ENCODE assay signal across 8 cellular contexts in genomic region chr7:97027427-97028234, GRCh38. TPM values are rescaled to one million over a fixed set of nuclear protein-coding genes. Genes with fewer than 3 reads are reported as not detected.
DNase-seq lines count a peak whose midpoint lies in the region; ATAC-seq and TF ChIP-seq lines count a peak whose summit lies in the region.

No MANE protein-coding gene starts in this region.

- no peak overlapping the region for H3K27ac ChIP-seq in KMS-11
- no peak overlapping the region for H3K27ac ChIP-seq in SK-N-SH (ENCODE audit: low read depth in 2 of 2, low read length in 1 of 2)
- H3K27ac ChIP-seq in cardiac muscle cell, result no peak overlapping the region
- no peak overlapping the region for H3K27ac ChIP-seq in uterus

- peak overlapping the region; percentile 36 for H3K4me2 ChIP-seq in KMS-11
- H3K4me2 ChIP-seq in SK-N-SH, result peak overlapping the region; percentile 69

- DNase-seq in EH (ENCODE audit: low read depth) (peak; percentile 87), SK-N-SH (peak; percentile 89), cardiac muscle cell (ENCODE audit: low read depth in 1 of 2, low spot score in 1 of 2) (peak; percentile 81 to 90), progenitor cell of endocrine pancreas (ENCODE audit: low spot score, unreplicated experiment) (peak; percentile 54), uterus (peak; percentile 55 to 78)
- DNase-seq in activated naive CD8-positive, alpha-beta T cell treated with anti-CD3 and anti-CD28 coated beads for 36 hours, result peak; percentile 56

- peak overlapping the region; percentile 75 for H2AFZ ChIP-seq in KMS-11 (ENCODE audit: low read depth)
- H2AFZ ChIP-seq in SK-N-SH (ENCODE audit: low read depth), result peak overlapping the region; percentile 31; the same call in 1 of the 2 replicates

- peaks cover 30% of the 10 kb centered on the region for H3K4me1 Mint-ChIP-seq in activated naive CD8-positive, alpha-beta T cell treated with anti-CD3 and anti-CD28 coated beads for 36 hours
- peaks cover 12% of the 10 kb centered on the region for H3K4me1 Mint-ChIP-seq in progenitor cell of endocrine pancreas (ENCODE audit: low read depth)

- H3K9me3 ChIP-seq in SK-N-SH, result no peaks in the 10 kb centered on the region
- no peaks in the 10 kb centered on the region for H3K9me3 ChIP-seq in cardiac muscle cell (ENCODE audit: low read depth)
- H3K9me3 ChIP-seq in uterus, result no peaks in the 10 kb centered on the region

- no peak for TF ChIP-seq EP300 in SK-N-SH (IDR thresholded peaks at IDR 0.05; ENCODE audit: borderline replicate concordance in 1 of 2, low read depth in 1 of 2, low read length in 1 of 2)

- H3K4me3 ChIP-seq in KMS-11 (IDR thresholded peaks at IDR 0.05; ENCODE audit: insufficient read depth, low read depth, low read length), result no peak overlapping the region
- H3K4me3 ChIP-seq in SK-N-SH (ENCODE audit: low read depth in 2 of 2, low read length in 1 of 2), result peak overlapping the region; percentile 16 to 38; a peak in 3 of 4 replicates
- H3K4me3 ChIP-seq in cardiac muscle cell, result peak overlapping the region; percentile 8
- H3K4me3 ChIP-seq in uterus, result peak overlapping the region in 1 of 2 donors; percentile 24

- H3K9me2 ChIP-seq in SK-N-SH, result no peaks in the 10 kb centered on the region

- intact Hi-C loops in uterus (cut with DNase I; ENCODE audit: low total_unique reads), result no loop called here

- H3K9ac ChIP-seq in KMS-11 (no peak overlapping the region), SK-N-SH (no peak overlapping the region)

- peak; percentile 90 for ATAC-seq in GM21723 (IDR thresholded peaks at IDR 0.05; ENCODE audit: unreplicated experiment)

- H3K27me3 ChIP-seq in KMS-11 (ENCODE audit: insufficient read depth, low read depth), result no peaks in the 10 kb centered on the region
- H3K27me3 ChIP-seq in SK-N-SH (ENCODE audit: insufficient read depth), result peaks cover 22% of the 10 kb centered on the region
- peaks cover 91% of the 10 kb centered on the region for H3K27me3 ChIP-seq in cardiac muscle cell
- H3K27me3 ChIP-seq in uterus, result peaks cover 4 to 49% of the 10 kb centered on the region in 2 donors

- 25% methylated on average over 23 of the region's 23 CpGs for WGBS in SK-N-SH (ENCODE audit: low lambda C conversion rate)

- no peaks in the 10 kb centered on the region for H4K20me1 ChIP-seq in KMS-11 (ENCODE audit: insufficient read depth)
- no peaks in the 10 kb centered on the region for H4K20me1 ChIP-seq in SK-N-SH (ENCODE audit: insufficient read depth)

- H3K79me2 ChIP-seq in KMS-11 (ENCODE audit: insufficient read depth, low read depth) (no peaks in the 10 kb centered on the region), SK-N-SH (ENCODE audit: insufficient read depth) (no peaks in the 10 kb centered on the region)

- no peak overlapping the region for H3K27ac Mint-ChIP-seq in activated naive CD8-positive, alpha-beta T cell treated with anti-CD3 and anti-CD28 coated beads for 36 hours
- H3K27ac Mint-ChIP-seq in progenitor cell of endocrine pancreas, result peak overlapping the region; percentile 54

- peak; percentile 100 for TF ChIP-seq RAD21 in SK-N-SH (IDR thresholded peaks at IDR 0.05; ENCODE audit: low read length)

- TF ChIP-seq POLR2A in uterus (IDR thresholded peaks at IDR 0.05), result no peak

- no peaks in the 10 kb centered on the region for H3K9me3 Mint-ChIP-seq in activated naive CD8-positive, alpha-beta T cell treated with anti-CD3 and anti-CD28 coated beads for 36 hours
- no peaks in the 10 kb centered on the region for H3K9me3 Mint-ChIP-seq in progenitor cell of endocrine pancreas (ENCODE audit: low read depth)

- TF ChIP-seq CTCF in KMS-11 (conservative IDR thresholded peaks at IDR 0.05; ENCODE audit: low read depth, low read length) (peak; percentile 94), SK-N-SH (IDR thresholded peaks at IDR 0.05) (peak; percentile 99), cardiac muscle cell (IDR thresholded peaks at IDR 0.05; ENCODE audit: low read depth, low read length) (peak; percentile 91), progenitor cell of endocrine pancreas (IDR thresholded peaks at IDR 0.05; ENCODE audit: unreplicated experiment) (peak; percentile 90), uterus (IDR thresholded peaks at IDR 0.05) (peak; percentile 64 to 78 (median 69))

- POLR2A ChIA-PET in SK-N-SH (lab: Yijun Ruan, JAX), result interaction anchor here (0.6 to 1.3 kb wide), 2 partner anchors 21 to 23 kb away, joined by 3 to 7 read pairs; no protein-coding TSS in a partner anchor

- H3K4me1 ChIP-seq in KMS-11 (ENCODE audit: low read depth, poor library complexity, severe bottlenecking), result peaks cover 3% of the 10 kb centered on the region
- H3K4me1 ChIP-seq in SK-N-SH (ENCODE audit: control insufficient read depth in 1 of 2, insufficient read depth in 2 of 2, low read depth in 1 of 2, low read length in 1 of 2), result peaks cover 0 to 12% of the 10 kb centered on the region in 2 experiments; a peak in 1 of 4 replicates
- H3K4me1 ChIP-seq in cardiac muscle cell (ENCODE audit: low read depth), result peaks cover 5% of the 10 kb centered on the region
- peaks cover 0 to 7% of the 10 kb centered on the region in 2 donors for H3K4me1 ChIP-seq in uterus

- H3K36me3 Mint-ChIP-seq in activated naive CD8-positive, alpha-beta T cell treated with anti-CD3 and anti-CD28 coated beads for 36 hours, result peaks cover 6% of the 10 kb centered on the region
- no peaks in the 10 kb centered on the region for H3K36me3 Mint-ChIP-seq in progenitor cell of endocrine pancreas (ENCODE audit: insufficient read depth)

- CTCF ChIA-PET in SK-N-SH (lab: Yijun Ruan, JAX), result interaction anchor here (0.5 to 8.2 kb wide), 175 partner anchors 9 to 1303 kb away, joined by 3 to 156 read pairs (median 4); partner anchors contain the start of genes DLX6 and SDHAF3

- H3F3A ChIP-seq in SK-N-SH (replicated peaks; ENCODE audit: insufficient read depth), result no peaks in the 10 kb centered on the region

- H3K4me3 Mint-ChIP-seq in activated naive CD8-positive, alpha-beta T cell treated with anti-CD3 and anti-CD28 coated beads for 36 hours, result peak overlapping the region; percentile 60
- peak overlapping the region; percentile 49 for H3K4me3 Mint-ChIP-seq in progenitor cell of endocrine pancreas (ENCODE audit: low read depth)

- H3K36me3 ChIP-seq in KMS-11 (ENCODE audit: insufficient read depth) (no peaks in the 10 kb centered on the region), SK-N-SH (replicated peaks in 1 of 2; ENCODE audit: control insufficient read depth in 1 of 2, insufficient read depth in 2 of 2, low read length in 1 of 2) (no peaks in the 10 kb centered on the region), cardiac muscle cell (no peaks in the 10 kb centered on the region), uterus (no peaks in the 10 kb centered on the region)

- H3K27me3 Mint-ChIP-seq in activated naive CD8-positive, alpha-beta T cell treated with anti-CD3 and anti-CD28 coated beads for 36 hours, result peaks cover 75% of the 10 kb centered on the region
- H3K27me3 Mint-ChIP-seq in progenitor cell of endocrine pancreas, result peaks cover 82% of the 10 kb centered on the region

TF ChIP-seq in SK-N-SH, 30 proteins besides CTCF, POLR2A, EP300 and RAD21:
- TF ChIP-seq FOSL2 (IDR thresholded peaks at IDR 0.05; ENCODE audit: borderline replicate concordance, low read depth), result peak; percentile 39; the same call in 1 of the 2 replicates
- TF ChIP-seq MAX (IDR thresholded peaks at IDR 0.05; ENCODE audit: low read depth), result peak; percentile 57
- TF ChIP-seq RCOR1 (IDR thresholded peaks at IDR 0.05; ENCODE audit: low read length), result 0 out of 2 replicates have a peak, but pooled peaks have one; percentile 8
- TF ChIP-seq GABPA (IDR thresholded peaks at IDR 0.05; ENCODE audit: low read depth), result no peak
- TF ChIP-seq YY1 (IDR thresholded peaks at IDR 0.05; ENCODE audit: low read depth), result no peak
- TF ChIP-seq POLR2AphosphoS5 (IDR thresholded peaks at IDR 0.05; ENCODE audit: low read depth, low read length), result no peak
- peak; percentile 99 for TF ChIP-seq SMC3 (IDR thresholded peaks at IDR 0.05; ENCODE audit: low read depth, low read length)
- TF ChIP-seq TAF1 (IDR thresholded peaks at IDR 0.05; ENCODE audit: borderline replicate concordance, low read depth, low read length), result no peak

RNA-seq across cellular contexts. Expression of gene DLX5, which starts 3.0 kb away (rescaled TPM):
- polyA plus RNA-seq in SK-N-SH (2012; rRNA removed), result 0.06 TPM in 1 of 2 replicates, not detected in the other
- polyA plus RNA-seq in SK-N-SH (2012; cell fraction: cytosol; rRNA removed), result 0.08 and 0.26 TPM in 2 replicates
- polyA plus RNA-seq in SK-N-SH (2012; cell fraction: nucleus; rRNA removed), result 0.11 and 0.15 TPM in 2 replicates
- not detected for total RNA-seq in activated naive CD8-positive, alpha-beta T cell treated with anti-CD3 and anti-CD28 coated beads for 36 hours
- total RNA-seq in cardiac muscle cell, result not detected in 2 replicates
- 0.34 TPM in 1 of 2 replicates, not detected in the other for polyA plus RNA-seq in cardiac muscle cell
- total RNA-seq in progenitor cell of endocrine pancreas, result 1.7 and 3.8 TPM in 2 replicates
- total RNA-seq in uterus, result 1 to 10 TPM in 1 of 4 donors, under 1 TPM in 2, not detected in 1; 0.26 to 5.9 (median 0.52) TPM

RNA-seq across cellular contexts. Expression of gene DLX6, which starts 22.3 kb away (rescaled TPM):
- 0.23 and 0.37 TPM in 2 replicates for polyA plus RNA-seq in SK-N-SH (2012; rRNA removed)
- 0.21 and 0.41 TPM in 2 replicates for polyA plus RNA-seq in SK-N-SH (2012; cell fraction: cytosol; rRNA removed)
- 0.35 and 1.1 TPM in 2 replicates for polyA plus RNA-seq in SK-N-SH (2012; cell fraction: nucleus; rRNA removed)
- not detected for total RNA-seq in activated naive CD8-positive, alpha-beta T cell treated with anti-CD3 and anti-CD28 coated beads for 36 hours
- total RNA-seq in cardiac muscle cell, result not detected in 2 replicates
- 0.07 TPM in 1 of 2 replicates, not detected in the other for polyA plus RNA-seq in cardiac muscle cell
- total RNA-seq in progenitor cell of endocrine pancreas, result 0.38 and 1.00 TPM in 2 replicates
- total RNA-seq in uterus, result 1 to 10 TPM in 1 of 4 donors, under 1 TPM in 2, not detected in 1; 0.30 to 1.5 (median 0.77) TPM
